In genomic region chr10:124658591-124659240, GRCh38 we compare ENCODE assay signal across 12 cellular contexts.
DNase-seq lines count a peak whose midpoint lies in the region; TF ChIP-seq lines count a peak whose summit lies in the region.
"Had no signal": no experiment of that assay in that cellular context is flagged by ENCODE, and none has a peak within 500 bp of the region (broad histone marks: within the 10 kb centered on the region; RNA-seq: fewer than 3 reads in every experiment).

No MANE protein-coding gene starts in this region.

- peaks cover 9 to 20% of the 10 kb centered on the region in 2 donors for H3K36me3 Mint-ChIP-seq in CD4-positive, alpha-beta memory T cell

- peak in 2 of 5 donors; percentile 39 to 40 for DNase-seq in CD4-positive, alpha-beta memory T cell
- DNase-seq in NB4 (ENCODE audit: low read depth): no peak
- no peak for DNase-seq in effector memory CD4-positive, alpha-beta T cell
- no peak for DNase-seq in NCI-H2171 (lab: John Stamatoyannopoulos, UW)
- no peak for DNase-seq in DMS153 treated with DMSO at 0.1 percent for 48 hours (lab: John Stamatoyannopoulos, UW; ENCODE audit: unreplicated experiment)
- DNase-seq in NCI-H748 (lab: John Stamatoyannopoulos, UW; ENCODE audit: unreplicated experiment): no peak
- no peak for DNase-seq in GM19240 (ENCODE audit: insufficient read length, low spot score)
- DNase-seq: activated CD4-positive, alpha-beta T cell treated with anti-CD3 and anti-CD28 coated beads for 1 hour; NCI-H187; NCI-H69 had no signal

- no peaks in the 10 kb centered on the region for H3K9me3 Mint-ChIP-seq in CD4-positive, alpha-beta memory T cell

- POLR2A ChIA-PET in CD4-positive, alpha-beta memory T cell (lab: Charles Lee; ENCODE audit: partially characterized antibody): interaction anchor here (0.8 to 25.7 kb wide), 29 partner anchors 9 to 83 kb away, joined by 3 to 439 read pairs (median 8); no protein-coding TSS in a partner anchor

- H3K4me3 Mint-ChIP-seq in CD4-positive, alpha-beta memory T cell: peak overlapping the region; percentile 10 to 87 (median 78)

- peak overlapping the region in 1 of 3 donors; percentile 33 for H3K9ac ChIP-seq in skeletal muscle tissue (ENCODE audit: low read depth in 1 of 3, low read length in 3 of 3)

- peaks cover 91% of the 10 kb centered on the region for H3K4me1 ChIP-seq in CD4-positive, alpha-beta memory T cell (ENCODE audit: insufficient read depth, low read length)
- H3K4me1 ChIP-seq in effector memory CD4-positive, alpha-beta T cell (ENCODE audit: control insufficient read depth, insufficient read depth, low read length, poor library complexity, severe bottlenecking): peaks cover 77% of the 10 kb centered on the region
- H3K4me1 ChIP-seq in skeletal muscle tissue (ENCODE audit: control insufficient read depth in 3 of 3, insufficient read depth in 3 of 3, low read length in 3 of 3): peaks cover 40 to 78% (median 46%) of the 10 kb centered on the region in 3 donors

- H3K9me3 ChIP-seq in CD4-positive, alpha-beta memory T cell (ENCODE audit: control insufficient read depth in 1 of 2, low read length in 2 of 2): no peaks in the 10 kb centered on the region
- no peaks in the 10 kb centered on the region for H3K9me3 ChIP-seq in effector memory CD4-positive, alpha-beta T cell (ENCODE audit: control insufficient read depth, low read length)
- no peaks in the 10 kb centered on the region for H3K9me3 ChIP-seq in skeletal muscle tissue (ENCODE audit: control insufficient read depth in 3 of 3, low read length in 3 of 3)
- H3K9me3 ChIP-seq: thoracic aorta had no signal

- peak; percentile 15 for TF ChIP-seq POLR2A in NB4 (IDR thresholded peaks at IDR 0.05; ENCODE audit: extremely low read depth, insufficient read length)

- CTCF ChIA-PET in CD4-positive, alpha-beta memory T cell (lab: Charles Lee; ENCODE audit: partially characterized antibody): interaction anchor here (0.9 to 10.8 kb wide), 14 partner anchors 9 to 118 kb away, joined by 3 to 87 read pairs (median 6); no protein-coding TSS in a partner anchor

- H3K27ac Mint-ChIP-seq in CD4-positive, alpha-beta memory T cell: peak overlapping the region; percentile 88 to 98 (median 95)

- peak overlapping the region; percentile 67 for H3K27ac ChIP-seq in CD4-positive, alpha-beta memory T cell (ENCODE audit: low read depth, low read length)
- peak overlapping the region; percentile 81 for H3K27ac ChIP-seq in effector memory CD4-positive, alpha-beta T cell (ENCODE audit: insufficient read depth, low read length, poor library complexity, severe bottlenecking)
- H3K27ac ChIP-seq in skeletal muscle tissue (ENCODE audit: low read depth, low read length): peak overlapping the region; percentile 64
- H3K27ac ChIP-seq: thoracic aorta had no signal

- H3K27me3 Mint-ChIP-seq in CD4-positive, alpha-beta memory T cell: no peaks in the 10 kb centered on the region

- peaks cover 7% of the 10 kb centered on the region for H3K36me3 ChIP-seq in CD4-positive, alpha-beta memory T cell (ENCODE audit: insufficient read depth, low read length)
- no peaks in the 10 kb centered on the region for H3K36me3 ChIP-seq in effector memory CD4-positive, alpha-beta T cell (ENCODE audit: control insufficient read depth, insufficient read depth, low read length)
- H3K36me3 ChIP-seq in skeletal muscle tissue (ENCODE audit: control insufficient read depth in 3 of 3, insufficient read depth in 3 of 3, low read length in 3 of 3): peaks cover 0 to 2% (median 0%) of the 10 kb centered on the region in 3 donors
- H3K36me3 ChIP-seq: thoracic aorta had no signal

- H3K4me3 ChIP-seq in CD4-positive, alpha-beta memory T cell (ENCODE audit: low read length in 2 of 2): peak overlapping the region; percentile 13 to 36
- H3K4me3 ChIP-seq in NB4 (ENCODE audit: low read depth, low read length) (no peak overlapping the region), skeletal muscle tissue (ENCODE audit: low read length in 3 of 3) (no peak overlapping the region)
- H3K4me3 ChIP-seq in effector memory CD4-positive, alpha-beta T cell (ENCODE audit: insufficient read depth, low read depth, low read length, poor library complexity, severe bottlenecking): no peak overlapping the region
- H3K4me3 ChIP-seq: thoracic aorta had no signal

- H3K27me3 ChIP-seq in CD4-positive, alpha-beta memory T cell (ENCODE audit: insufficient read depth, low read length): no peaks in the 10 kb centered on the region
- H3K27me3 ChIP-seq in effector memory CD4-positive, alpha-beta T cell (replicated peaks; ENCODE audit: control insufficient read depth, insufficient read depth, low read length, poor library complexity, severe bottlenecking): no peaks in the 10 kb centered on the region
- H3K27me3 ChIP-seq in skeletal muscle tissue (ENCODE audit: control insufficient read depth in 3 of 3, insufficient read depth in 3 of 3, low read length in 3 of 3): no peaks in the 10 kb centered on the region

- TF ChIP-seq CTCF in NB4 (IDR thresholded peaks at IDR 0.05; ENCODE audit: low read depth, low read length): no peak

- H3K4me1 Mint-ChIP-seq in CD4-positive, alpha-beta memory T cell: peaks cover 67 to 96% (median 77%) of the 10 kb centered on the region in 4 donors

- intact Hi-C loops in CD4-positive, alpha-beta memory T cell (cut with micrococcal nuclease): no loop called here

Comparison
In these comparisons a context has a peak if more than half of its experiments do, and no peak if none do; other contexts are left out.
1. H3K4me3 ChIP-seq: peak in CD4-positive, alpha-beta memory T cell (2 of 2); none in NB4 (single experiment), effector memory CD4-positive, alpha-beta T cell (single experiment) and skeletal muscle tissue (0 of 3).
2. Peak in every context shown above with its lines, with median percentiles within 50 percentile points of each other: H3K27ac ChIP-seq.